ENCODE assay signal across 24 cellular contexts in the genomic region with DNA sequence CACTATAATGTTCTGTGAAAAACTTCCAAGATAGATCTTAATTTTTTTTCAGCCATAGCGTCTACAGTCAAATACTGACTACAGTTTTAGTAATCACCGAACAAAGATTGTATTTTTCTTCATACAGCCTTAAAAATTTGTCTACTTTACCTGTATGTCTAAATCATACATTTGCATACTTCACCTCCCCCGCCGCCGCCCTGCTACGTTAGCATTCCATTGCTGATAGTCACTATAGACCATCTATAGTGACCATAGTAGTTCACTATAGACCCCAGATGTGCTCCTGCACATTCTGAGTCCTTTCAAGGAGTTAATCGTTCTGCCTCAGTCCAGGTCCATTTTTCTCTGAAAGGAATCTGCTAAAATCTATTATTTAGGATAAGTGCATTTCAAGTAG.
"Had no signal": no experiment of that assay in that cellular context is flagged by ENCODE, and none has a peak within 500 bp of the region (broad histone marks: within the 10 kb centered on the region; RNA-seq: fewer than 3 reads in every experiment).

No MANE protein-coding gene starts in this region.

- H3K36me3 ChIP-seq: heart left ventricle, ovary, right atrium auricular region, right lobe of liver, stomach, thyroid gland, upper lobe of right lung, uterus had no signal

- H3K27ac ChIP-seq: heart left ventricle, ovary, right atrium auricular region, right lobe of liver, testis, thyroid gland, upper lobe of right lung, uterus had no signal

- H3K9me3 ChIP-seq: ovary, right atrium auricular region, right lobe of liver, testis, thyroid gland, upper lobe of right lung, uterus had no signal

- H3K4me1 ChIP-seq: heart left ventricle, right atrium auricular region, right lobe of liver, testis, thyroid gland, upper lobe of right lung, uterus had no signal

- DNase-seq: heart left ventricle; islet precursor cell; kidney glomerular epithelial cell; left cardiac atrium; mesendoderm; naive thymus-derived CD4-positive, alpha-beta T cell; right lobe of liver; stimulated activated CD4-positive, alpha-beta T cell treated with anti-CD3 and anti-CD28 coated beads, Interleukin-1b, Interleukin-23, amount 100 ng/mL, for 48 hours; stimulated activated CD4-positive, alpha-beta T cell treated with anti-CD3 and anti-CD28 coated beads, Interleukin-2, amount 100 ng/mL, for 48 hours; stimulated activated CD4-positive, alpha-beta T cell treated with anti-CD3 and anti-CD28 coated beads, Interleukin-4, amount 100 ng/mL, for 4 hours; stimulated activated CD8-positive, alpha-beta memory T cell treated with anti-CD3 and anti-CD28 coated beads, Interleukin-4, amount 100 ng/mL, for 48 hours; stimulated activated naive CD8-positive, alpha-beta T cell treated with anti-CD3 and anti-CD28 coated beads, Interleukin-15, Interleukin-2, amounts not matched to agents 100 U/mL and 50 U/mL, for 24 hours; stomach; testis; thyroid gland; trophoblast cell; upper lobe of right lung; uterus had no signal

- H3K4me3 ChIP-seq: heart left ventricle, lung, ovary, right atrium auricular region, right lobe of liver, stomach, testis, thyroid gland, upper lobe of right lung, uterus had no signal

- ATAC-seq: heart left ventricle; left cardiac atrium; left lobe of liver; naive thymus-derived CD4-positive, alpha-beta T cell; natural killer cell treated with Interleukin-12 subunit alpha and Interleukin-12 subunit beta and Interleukin-15 and Interleukin-18, amount 100 ng/mL, for 72 hours; right lobe of liver; stimulated activated memory B cell treated with anti-CD40 and anti-IgM and Interleukin-4, amounts not matched to agents 10 μg/mL and 1 μg/mL and 100 μg/mL, for 72 hours; stimulated activated naive CD8-positive, alpha-beta T cell treated with anti-CD3 and anti-CD28 coated beads, Interleukin-15, Interleukin-2, amounts not matched to agents 100 U/mL and 50 U/mL, for 24 hours had no signal

- H3K27me3 ChIP-seq: heart left ventricle, ovary, right atrium auricular region, right lobe of liver, stomach, testis, thyroid gland, upper lobe of right lung, uterus had no signal
